Comparison of ENCODE assay signal across 1 cellular context in genomic region chr7:1536768-1537630, GRCh38.
TF ChIP-seq lines count a peak whose summit lies in the region.

No MANE protein-coding gene starts in this region.

TF ChIP-seq in HepG2, 621 proteins besides CTCF, POLR2A, EP300 and RAD21 (continued from another document and continues in another):
- peak; percentile 94 for TF ChIP-seq PATZ1 (CRISPR knock-in tag; IDR thresholded peaks at IDR 0.05)
- TF ChIP-seq IKZF5 (CRISPR knock-in tag; IDR thresholded peaks at IDR 0.05): peak; percentile 78; the same call in 1 of the 2 replicates
- no peak for TF ChIP-seq MTA3 (CRISPR knock-in tag; IDR thresholded peaks at IDR 0.05)
- TF ChIP-seq ATF5 (CRISPR knock-in tag; IDR thresholded peaks at IDR 0.05; ENCODE audit: low read depth): no peak
- TF ChIP-seq ZNF589 (CRISPR knock-in tag; conservative IDR thresholded peaks at IDR 0.05): no peak
- TF ChIP-seq ZNF512B (CRISPR knock-in tag; IDR thresholded peaks at IDR 0.05; ENCODE audit: borderline replicate concordance): 0 out of 2 replicates have a peak, but pooled peaks have one; percentile 49
- peak; percentile 23; the same call in 1 of the 2 replicates for TF ChIP-seq ZFP82 (CRISPR knock-in tag; IDR thresholded peaks at IDR 0.05; ENCODE audit: borderline replicate concordance)
- peak; percentile 85 for TF ChIP-seq FOXP4 (CRISPR knock-in tag; IDR thresholded peaks at IDR 0.05)
- no peak for TF ChIP-seq ZNF24 (IDR thresholded peaks at IDR 0.05)
- TF ChIP-seq ZBTB46 (CRISPR knock-in tag; IDR thresholded peaks at IDR 0.05; ENCODE audit: borderline replicate concordance): no peak
- no peak for TF ChIP-seq NR0B2 (CRISPR knock-in tag; IDR thresholded peaks at IDR 0.05)
- TF ChIP-seq ZNF777 (CRISPR knock-in tag; IDR thresholded peaks at IDR 0.05): peak; percentile 61; the same call in 1 of the 2 replicates
- TF ChIP-seq IRF9 (CRISPR knock-in tag; IDR thresholded peaks at IDR 0.05; ENCODE audit: borderline replicate concordance): no peak; the same call in 1 of the 2 replicates
- TF ChIP-seq WIZ (CRISPR knock-in tag; IDR thresholded peaks at IDR 0.05): no peak
- no peak for TF ChIP-seq GRHL1 (CRISPR knock-in tag; conservative IDR thresholded peaks at IDR 0.05)
- TF ChIP-seq ZNF407 (CRISPR knock-in tag; IDR thresholded peaks at IDR 0.05; ENCODE audit: not compliant biosample characterization): no peak
- TF ChIP-seq MXD1 (CRISPR knock-in tag; IDR thresholded peaks at IDR 0.05): peak; percentile 14; the same call in 1 of the 2 replicates
- no peak for TF ChIP-seq ZNF619 (CRISPR knock-in tag; IDR thresholded peaks at IDR 0.05)
- TF ChIP-seq HMGXB4 (CRISPR knock-in tag; IDR thresholded peaks at IDR 0.05; ENCODE audit: borderline replicate concordance in 1 of 2, low read depth in 1 of 2): peak in 1 of 2 experiments; percentile 39; a peak in 1 of 4 replicates
